15 cellular contexts compared by ENCODE assay signal in the genomic region with DNA sequence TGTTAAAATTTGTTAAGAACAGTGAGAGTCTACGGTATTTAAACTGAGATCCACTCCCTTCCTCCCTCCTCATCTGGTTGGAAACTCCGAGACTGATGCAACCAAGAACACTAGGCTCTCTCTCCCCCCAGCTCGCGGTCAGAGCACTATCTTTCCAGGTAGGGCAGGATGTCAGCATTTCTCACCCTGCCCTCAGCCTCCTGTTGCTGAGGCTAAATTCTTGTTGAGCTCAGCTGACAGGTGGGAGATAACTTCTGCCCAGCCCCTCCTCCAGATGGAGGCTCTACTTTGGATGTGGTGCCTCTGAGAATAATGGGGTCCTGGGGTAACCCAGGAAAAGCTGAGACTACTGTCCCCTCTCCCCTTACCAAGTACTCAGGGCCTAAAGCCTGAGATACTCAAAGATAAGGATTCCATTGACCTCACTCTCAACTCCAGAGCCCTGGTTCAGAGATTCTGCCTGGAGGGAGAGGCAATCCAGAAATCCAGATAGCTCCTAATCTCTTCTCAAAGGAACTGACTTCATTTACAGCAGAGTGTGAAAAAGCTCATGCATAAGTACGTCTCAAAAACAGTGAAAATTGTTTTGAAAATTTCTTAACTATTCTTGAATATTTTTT.
A peak's percentile ranks its signal among the peaks of the same experiment; 100 is the strongest.
DNase-seq lines count a peak whose midpoint lies in the region; ATAC-seq and TF ChIP-seq lines count a peak whose summit lies in the region.
"Had no signal": no experiment of that assay in that cellular context is flagged by ENCODE, and none has a peak within 500 bp of the region (broad histone marks: within the 10 kb centered on the region; RNA-seq: fewer than 3 reads in every experiment).

No MANE protein-coding gene starts in this region.

- no peak overlapping the region for H3K9ac ChIP-seq in DND-41 (ENCODE audit: low read depth, low read length)

- H3K4me2 ChIP-seq in DND-41 (ENCODE audit: insufficient read depth, low read length), result no peak overlapping the region

- no peak for TF ChIP-seq CTCF in DND-41 (IDR thresholded peaks at IDR 0.05; ENCODE audit: borderline replicate concordance, extremely low read depth, low read length, poor library complexity, severe bottlenecking)

- no peaks in the 10 kb centered on the region for H3K79me2 ChIP-seq in DND-41 (ENCODE audit: insufficient read depth, low read length)

- no peak overlapping the region for H2AFZ ChIP-seq in DND-41 (ENCODE audit: low read depth, low read length)

- no peak overlapping the region for H3K4me3 ChIP-seq in DND-41 (ENCODE audit: low read depth in 1 of 2, low read length in 2 of 2)
- H3K4me3 ChIP-seq: colonic mucosa, sigmoid colon had no signal

- no peak overlapping the region for H3K27ac ChIP-seq in DND-41 (ENCODE audit: low read length)
- H3K27ac ChIP-seq: colonic mucosa, sigmoid colon had no signal

- no peaks in the 10 kb centered on the region for H3K4me1 ChIP-seq in DND-41 (ENCODE audit: insufficient read depth, low read length)
- H3K4me1 ChIP-seq: colonic mucosa, sigmoid colon had no signal

- H3K36me3 ChIP-seq in DND-41 (ENCODE audit: insufficient read depth, low read length), result peaks cover 14% of the 10 kb centered on the region; the same call in 1 of the 2 replicates
- H3K36me3 ChIP-seq: colonic mucosa, sigmoid colon had no signal

- DNase-seq in DND-41 (peak; percentile 64), amniotic epithelial cell (ENCODE audit: low read depth) (peak; percentile 2), iPS-NIHi7 (ENCODE audit: extremely low spot score) (peak; percentile 69), T-helper 9 cell (no peak), T1000 (lab: John Stamatoyannopoulos, UW) (no peak)
- DNase-seq in activated effector memory CD4-positive, alpha-beta T cell treated with Interleukin-2 at 50 U/mL for 16 hours, result no peak
- DNase-seq: activated naive CD4-positive, alpha-beta T cell treated with anti-CD3 and anti-CD28 coated beads, Interleukin-2, amount 50 U/mL, for 16 hours; CD4-positive, alpha-beta memory T cell; colonic mucosa; hippocampal formation; NCI-H1105; NCI-H526; sigmoid colon had no signal

- no peaks in the 10 kb centered on the region for H4K20me1 ChIP-seq in DND-41 (ENCODE audit: insufficient read depth, low read length)

- ATAC-seq in DND-41 (ENCODE audit: insufficient read depth, low read depth) (peak; percentile 93), HG02798 (IDR thresholded peaks at IDR 0.05; ENCODE audit: poor library complexity, unreplicated experiment) (peak; percentile 38), HG03196 (IDR thresholded peaks at IDR 0.05; ENCODE audit: unreplicated experiment) (no peak)

- no peaks in the 10 kb centered on the region for H3K9me3 ChIP-seq in DND-41 (ENCODE audit: insufficient read depth, low read length, severe bottlenecking)
- H3K9me3 ChIP-seq: colonic mucosa, sigmoid colon had no signal

- no peaks in the 10 kb centered on the region for H3K27me3 ChIP-seq in DND-41 (ENCODE audit: insufficient read depth, low read length, poor library complexity)
- H3K27me3 ChIP-seq: colonic mucosa, sigmoid colon had no signal

Comparison
In these comparisons a context has a peak if more than half of its experiments do, and no peak if none do; other contexts are left out.
1. DNase-seq: peak in DND-41 (single experiment), amniotic epithelial cell (single experiment) and iPS-NIHi7 (single experiment); none in T-helper 9 cell (single experiment), activated effector memory CD4-positive, alpha-beta T cell treated with Interleukin-2 at 50 U/mL for 16 hours (single experiment) and T1000 (single experiment).